In the genomic region with DNA sequence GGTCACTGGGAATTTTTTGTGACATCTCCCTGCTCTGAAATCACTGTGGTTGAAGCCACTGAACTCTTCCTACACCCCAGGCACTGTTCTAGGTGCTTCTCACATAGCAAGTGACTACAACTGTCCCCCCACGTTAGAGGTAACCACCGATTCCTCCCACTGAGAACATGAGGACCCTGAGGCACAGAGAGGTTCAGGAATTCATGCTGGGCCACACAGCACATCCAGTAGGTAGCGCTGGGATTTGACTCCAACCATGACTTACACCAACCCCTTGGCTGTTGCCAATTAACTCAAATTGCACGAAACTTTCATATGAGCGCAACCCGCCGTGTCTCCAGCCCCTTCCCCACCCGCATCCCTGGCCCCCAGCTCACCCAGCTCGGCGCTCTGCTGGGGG, we compare ENCODE assay signal across 6 cellular contexts.
"Had no signal": no experiment of that assay in that cellular context is flagged by ENCODE, and none has a peak within 500 bp of the region (broad histone marks: within the 10 kb centered on the region; RNA-seq: fewer than 3 reads in every experiment).

No MANE protein-coding gene starts in this region.

- H3K27me3 ChIP-seq: ascending aorta, colonic mucosa had no signal

- H3K9me3 ChIP-seq: ascending aorta, colonic mucosa had no signal

- ATAC-seq: activated naive CD8-positive, alpha-beta T cell treated with anti-CD3 and anti-CD28 coated beads, Interleukin-2, amount 50 U/mL, for 24 hours; sciatic nerve had no signal

- H3K4me3 ChIP-seq: ascending aorta, colonic mucosa, lung had no signal

- H3K27ac ChIP-seq: colonic mucosa had no signal

- DNase-seq: effector CD4-positive, alpha-beta T cell had no signal
